ENCODE assay signal across 8 cellular contexts in genomic region chr17:1058423-1059130, GRCh38.
A peak's percentile ranks its signal among the peaks of the same experiment; 100 is the strongest.
DNase-seq lines count a peak whose midpoint lies in the region; ATAC-seq and TF ChIP-seq lines count a peak whose summit lies in the region.

No MANE protein-coding gene starts in this region.

- H3K4me3 ChIP-seq in NT2/D1 (ENCODE audit: insufficient read length, low read depth) (no peak overlapping the region), heart left ventricle (no peak overlapping the region)

- peak; percentile 44 to 72 (median 54) for TF ChIP-seq CTCF in heart left ventricle (IDR thresholded peaks at IDR 0.05)

- WGBS in heart left ventricle, 4 donors: 82 to 87% (median 85%) methylated on average over 14 to 18 of the region's 18 CpGs

- H3K27ac ChIP-seq in heart left ventricle: peak overlapping the region in 1 of 12 donors; percentile 33

- TF ChIP-seq POLR2A in heart left ventricle (IDR thresholded peaks at IDR 0.05): no peak

- H3K27me3 ChIP-seq in NT2/D1 (ENCODE audit: insufficient read depth, insufficient read length) (no peaks in the 10 kb centered on the region), heart left ventricle (no peaks in the 10 kb centered on the region)

- no peak overlapping the region for H3K9ac ChIP-seq in NT2/D1 (ENCODE audit: insufficient read length, low read depth)

- intact Hi-C loops in heart left ventricle (cut with DNase I): loop anchor here (2.0 to 10.0 kb wide), 12 partner anchors 49 to 266 kb away; partner anchors contain the start of gene TIMM22 (in 1 of the 10)

- H3K9me3 ChIP-seq in NT2/D1 (ENCODE audit: insufficient read depth, low read length) (0 out of 2 replicates have a peak, but pooled peaks cover 4% of the 10 kb centered on the region), heart left ventricle (no peaks in the 10 kb centered on the region)

- ATAC-seq in heart left ventricle: peak in 3 of 4 donors; percentile 27 to 48 (median 39)
- ATAC-seq in HG03378 (IDR thresholded peaks at IDR 0.05; ENCODE audit: unreplicated experiment): no peak

- H3K4me1 ChIP-seq in NT2/D1 (ENCODE audit: insufficient read depth, insufficient read length): peaks cover 3% of the 10 kb centered on the region
- H3K4me1 ChIP-seq in heart left ventricle: peaks cover 0 to 21% (median 7%) of the 10 kb centered on the region in 12 donors

- H3K36me3 ChIP-seq in NT2/D1 (ENCODE audit: insufficient read depth, insufficient read length, low read length) (peaks cover 54% of the 10 kb centered on the region), heart left ventricle (peaks cover 0 to 85% (median 81%) of the 10 kb centered on the region in 9 donors)

- DNase-seq in DMS153 treated with DMSO at 0.1 percent for 48 hours (lab: John Stamatoyannopoulos, UW; ENCODE audit: unreplicated experiment) (peak; percentile 3), DMS153 (lab: John Stamatoyannopoulos, UW) (no peak), NT2/D1 (ENCODE audit: low read depth, low spot score) (peak; percentile 43), heart left ventricle (peak in 3 of 5 donors; percentile 70 to 87 (median 73)), GM19240 (ENCODE audit: insufficient read length, low spot score) (no peak)
- peak; percentile 79 for DNase-seq in activated T-cell treated with anti-CD3 and anti-CD28 coated beads, Interleukin-2, amount 50 U/mL, for 48 hours
- peak; percentile 60 to 68 for DNase-seq in stimulated activated CD4-positive, alpha-beta T cell treated with anti-CD3 and anti-CD28 coated beads, Interleukin-4, amount 100 ng/mL, for 48 hours (ENCODE audit: low read depth in 2 of 2)

Comparison
In these comparisons a context has a peak if more than half of its experiments do, and no peak if none do; other contexts are left out.
1. DNase-seq: peak in DMS153 treated with DMSO at 0.1 percent for 48 hours (single experiment), NT2/D1 (single experiment), activated T-cell treated with anti-CD3 and anti-CD28 coated beads, Interleukin-2, amount 50 U/mL, for 48 hours (2 of 2), heart left ventricle (3 of 5) and stimulated activated CD4-positive, alpha-beta T cell treated with anti-CD3 and anti-CD28 coated beads, Interleukin-4, amount 100 ng/mL, for 48 hours (2 of 2); none in DMS153 (single experiment) and GM19240 (single experiment).